39 cellular contexts compared by ENCODE assay signal in the genomic region with DNA sequence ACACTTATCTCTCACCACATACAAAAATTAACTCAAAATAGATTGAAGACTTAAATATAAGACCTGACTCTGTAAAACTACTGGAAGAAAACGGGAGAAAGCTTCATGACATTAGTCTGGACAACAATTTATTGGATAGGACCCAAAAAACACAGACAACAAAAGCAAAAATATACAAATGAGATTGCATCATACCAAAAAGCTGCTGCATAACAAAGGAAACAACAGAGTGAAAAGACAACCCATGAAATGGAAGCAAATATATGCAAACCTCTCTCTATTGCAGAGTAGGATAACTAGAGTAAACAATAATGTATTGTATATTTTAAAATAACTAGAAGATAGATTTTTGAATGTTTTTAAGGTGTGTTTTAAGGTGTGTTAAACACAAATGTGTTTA. TPM values are rescaled to one million over a fixed set of nuclear protein-coding genes. Genes with fewer than 3 reads are reported as not detected.
"Had no signal": no experiment of that assay in that cellular context is flagged by ENCODE, and none has a peak within 500 bp of the region (broad histone marks: within the 10 kb centered on the region; RNA-seq: fewer than 3 reads in every experiment).

No MANE protein-coding gene starts in this region.

- DNase-seq: activated B cell treated with CpG ODN at 0.5 μM for 24 hours; activated CD4-positive, alpha-beta memory T cell treated with anti-CD3 and anti-CD28 coated beads for 36 hours; activated CD4-positive, alpha-beta T cell treated with anti-CD3 and anti-CD28 coated beads for 4 hours; activated CD4-positive, alpha-beta T cell treated with anti-CD3 and anti-CD28 coated beads, Interleukin-2, amount 10 ng/mL, durations not matched to agents 24 days and 14 days; activated CD4-positive, alpha-beta T cell treated with anti-CD3 and anti-CD28 coated beads, Interleukin-2, amount 50 U/mL, for 1 hour; activated CD4-positive, alpha-beta T cell treated with anti-CD3 and anti-CD28 coated beads, Interleukin-2, amount 50 U/mL, for 4 hours; activated CD4-positive, CD25-positive, alpha-beta regulatory T cell treated with anti-CD3 and anti-CD28 coated beads, Interleukin-2, amount 50 U/mL, for 72 hours; activated CD8-positive, alpha-beta memory T cell treated with anti-CD3 and anti-CD28 coated beads, Interleukin-2, amount 50 U/mL, for 4 hours; activated CD8-positive, alpha-beta T cell treated with anti-CD3 and anti-CD28 coated beads for 36 hours; activated effector memory CD4-positive, alpha-beta T cell treated with anti-CD3 and anti-CD28 coated beads, Interleukin-2, amount 50 U/mL, for 16 hours; activated gamma-delta T cell treated with Interleukin-2 at 50 U/mL for 16 hours; activated naive CD4-positive, alpha-beta T cell; activated naive CD4-positive, alpha-beta T cell treated with anti-CD3 and anti-CD28 coated beads for 36 hours; activated naive CD4-positive, alpha-beta T cell treated with anti-CD3 and anti-CD28 coated beads, Interleukin-2, amount 50 U/mL, for 16 hours; activated naive CD8-positive, alpha-beta T cell treated with anti-CD3 and anti-CD28 coated beads, Interleukin-2, amount 10 ng/mL, durations not matched to agents 7 days and 5 days; activated naive CD8-positive, alpha-beta T cell treated with anti-CD3 and anti-CD28 coated beads, Interleukin-2, amount 50 U/mL, for 24 hours; activated T-cell treated with anti-CD3 and anti-CD28 coated beads for 4 hours; activated T-cell treated with anti-CD3 and anti-CD28 coated beads, Interleukin-2, amount 50 U/mL, for 1 hour; activated T-cell treated with anti-CD3 and anti-CD28 coated beads, Interleukin-2, amount 50 U/mL, for 4 hours; activated T-cell treated with anti-CD3 and anti-CD28 coated beads, Interleukin-2, amount 50 U/mL, for 72 hours; amygdala; anterior cingulate cortex; central memory CD4-positive, alpha-beta T cell; T-helper 2 cell; T-helper 9 cell had no signal

- H3K27ac ChIP-seq: ascending aorta, cardiac muscle cell, VCaP had no signal

- H3K27ac Mint-ChIP-seq: activated B cell treated with CpG ODN at 0.5 μM for 24 hours; activated CD4-positive, alpha-beta memory T cell treated with anti-CD3 and anti-CD28 coated beads for 36 hours; activated CD4-positive, alpha-beta T cell treated with anti-CD3 and anti-CD28 coated beads, Interleukin-2, amount 10 ng/mL, durations not matched to agents 24 days and 14 days; activated CD8-positive, alpha-beta T cell treated with anti-CD3 and anti-CD28 coated beads for 36 hours; activated naive CD4-positive, alpha-beta T cell treated with anti-CD3 and anti-CD28 coated beads for 36 hours; activated naive CD8-positive, alpha-beta T cell; activated naive CD8-positive, alpha-beta T cell treated with anti-CD3 and anti-CD28 coated beads, Interleukin-2, amount 10 ng/mL, durations not matched to agents 7 days and 5 days; activated naive CD8-positive, alpha-beta T cell treated with anti-CD3 and anti-CD28 coated beads, Interleukin-2, amount 50 U/mL, for 24 hours; activated T-cell treated with anti-CD3 and anti-CD28 coated beads, Interleukin-2, amount 50 U/mL, for 72 hours; activated T-helper 1 cell treated with anti-CD3 and anti-CD28 coated beads, Interleukin-12 subunit alpha, Interleukin-12 subunit beta, Interleukin-2, Interleukin-4 antibody, amounts not matched to agents 30 ng/mL and 10 ng/mL and 1 ng/mL, durations not matched to agents 14 hours and 24 hours and 36 hours; activated T-helper 17 cell treated with anti-CD3 and anti-CD28 coated beads, Interleukin-2, amount 50 U/mL, for 72 hours; brain; T-helper 1 cell treated with Interleukin-12 subunit alpha and Interleukin-12 subunit beta and Interleukin-4 antibody, amounts not matched to agents 30 μg/mL and 1 μg/mL, for 36 hours; T-helper 2 cell treated with Interferon-gamma antibody and Interleukin-4, amounts not matched to agents 5 μg/mL and 100 μg/mL, for 36 hours had no signal

- H3K4me1 Mint-ChIP-seq: activated B cell treated with CpG ODN at 0.5 μM for 24 hours; activated CD4-positive, alpha-beta T cell treated with anti-CD3 and anti-CD28 coated beads, Interleukin-2, amount 10 ng/mL, durations not matched to agents 24 days and 14 days; activated naive CD8-positive, alpha-beta T cell treated with anti-CD3 and anti-CD28 coated beads, Interleukin-2, amount 10 ng/mL, durations not matched to agents 7 days and 5 days; activated naive CD8-positive, alpha-beta T cell treated with anti-CD3 and anti-CD28 coated beads, Interleukin-2, amount 50 U/mL, for 24 hours; activated T-helper 17 cell treated with anti-CD3 and anti-CD28 coated beads, Interleukin-2, amount 50 U/mL, for 72 hours; brain had no signal

- H3K4me3 ChIP-seq: ascending aorta, cardiac muscle cell had no signal

- ATAC-seq: activated CD8-positive, alpha-beta T cell treated with anti-CD3 and anti-CD28 coated beads for 36 hours; activated naive CD8-positive, alpha-beta T cell treated with anti-CD3 and anti-CD28 coated beads, Interleukin-2, amount 50 U/mL, for 24 hours; activated T-cell treated with anti-CD3 and anti-CD28 coated beads, Interleukin-2, amount 50 U/mL, for 4 hours; activated T-cell treated with anti-CD3 and anti-CD28 coated beads, Interleukin-2, amount 50 U/mL, for 72 hours; activated T-helper 17 cell treated with anti-CD3 and anti-CD28 coated beads, Interleukin-2, amount 50 U/mL, for 72 hours had no signal

- H3K36me3 ChIP-seq: ascending aorta, cardiac muscle cell had no signal

- H3K36me3 Mint-ChIP-seq: activated CD4-positive, alpha-beta memory T cell treated with anti-CD3 and anti-CD28 coated beads for 36 hours; activated naive CD8-positive, alpha-beta T cell; activated naive CD8-positive, alpha-beta T cell treated with anti-CD3 and anti-CD28 coated beads, Interleukin-2, amount 10 ng/mL, durations not matched to agents 7 days and 5 days; brain had no signal

- H3K27me3 ChIP-seq: ascending aorta, cardiac muscle cell had no signal

- H3K9me3 Mint-ChIP-seq: activated CD4-positive, alpha-beta memory T cell treated with anti-CD3 and anti-CD28 coated beads for 36 hours; activated naive CD8-positive, alpha-beta T cell treated with anti-CD3 and anti-CD28 coated beads, Interleukin-2, amount 10 ng/mL, durations not matched to agents 7 days and 5 days; activated T-helper 1 cell treated with anti-CD3 and anti-CD28 coated beads, Interleukin-12 subunit alpha, Interleukin-12 subunit beta, Interleukin-2, Interleukin-4 antibody, amounts not matched to agents 30 ng/mL and 10 ng/mL and 1 ng/mL, durations not matched to agents 14 hours and 24 hours and 36 hours had no signal

- H3K4me1 ChIP-seq: ascending aorta had no signal

- FAIRE-seq: bronchial epithelial cell, colon, TTC549 had no signal

- H3K4me3 Mint-ChIP-seq: activated B cell treated with CpG ODN at 0.5 μM for 24 hours; activated CD4-positive, alpha-beta memory T cell treated with anti-CD3 and anti-CD28 coated beads for 36 hours; activated CD4-positive, alpha-beta T cell treated with anti-CD3 and anti-CD28 coated beads, Interleukin-2, amount 10 ng/mL, durations not matched to agents 24 days and 14 days; activated CD8-positive, alpha-beta T cell treated with anti-CD3 and anti-CD28 coated beads for 36 hours; activated naive CD4-positive, alpha-beta T cell treated with anti-CD3 and anti-CD28 coated beads for 36 hours; activated naive CD8-positive, alpha-beta T cell; activated naive CD8-positive, alpha-beta T cell treated with anti-CD3 and anti-CD28 coated beads, Interleukin-2, amount 10 ng/mL, durations not matched to agents 7 days and 5 days; activated naive CD8-positive, alpha-beta T cell treated with anti-CD3 and anti-CD28 coated beads, Interleukin-2, amount 50 U/mL, for 24 hours; activated T-cell treated with anti-CD3 and anti-CD28 coated beads, Interleukin-2, amount 50 U/mL, for 4 hours; activated T-cell treated with anti-CD3 and anti-CD28 coated beads, Interleukin-2, amount 50 U/mL, for 72 hours; activated T-helper 1 cell treated with anti-CD3 and anti-CD28 coated beads, Interleukin-12 subunit alpha, Interleukin-12 subunit beta, Interleukin-2, Interleukin-4 antibody, amounts not matched to agents 30 ng/mL and 10 ng/mL and 1 ng/mL, durations not matched to agents 14 hours and 24 hours and 36 hours; activated T-helper 17 cell treated with anti-CD3 and anti-CD28 coated beads, Interleukin-2, amount 50 U/mL, for 72 hours; brain; T-helper 1 cell treated with Interleukin-12 subunit alpha and Interleukin-12 subunit beta and Interleukin-4 antibody, amounts not matched to agents 30 μg/mL and 1 μg/mL, for 36 hours; T-helper 2 cell treated with Interferon-gamma antibody and Interleukin-4, amounts not matched to agents 5 μg/mL and 100 μg/mL, for 36 hours had no signal

RNA-seq across cellular contexts. Expression of gene MRGPRX2, which starts 11.2 kb away (rescaled TPM):
- total RNA-seq: activated B cell treated with CpG ODN at 0.5 μM for 24 hours; activated CD4-positive, alpha-beta memory T cell treated with anti-CD3 and anti-CD28 coated beads for 36 hours; activated CD8-positive, alpha-beta memory T cell treated with anti-CD3 and anti-CD28 coated beads for 36 hours; activated CD8-positive, alpha-beta T cell treated with anti-CD3 and anti-CD28 coated beads for 36 hours; activated naive CD4-positive, alpha-beta T cell treated with anti-CD3 and anti-CD28 coated beads for 36 hours; activated naive CD8-positive, alpha-beta T cell treated with anti-CD3 and anti-CD28 coated beads, Interleukin-2, amount 10 ng/mL, durations not matched to agents 7 days and 5 days; activated T-cell treated with anti-CD3 and anti-CD28 coated beads, Interleukin-2, amount 50 U/mL, for 4 hours; ascending aorta; bronchial epithelial cell; cardiac muscle cell; cerebellum had no signal
- polyA plus RNA-seq: cardiac muscle cell had no signal
